Comparison of ENCODE assay signal across 9 cellular contexts in the genomic region with DNA sequence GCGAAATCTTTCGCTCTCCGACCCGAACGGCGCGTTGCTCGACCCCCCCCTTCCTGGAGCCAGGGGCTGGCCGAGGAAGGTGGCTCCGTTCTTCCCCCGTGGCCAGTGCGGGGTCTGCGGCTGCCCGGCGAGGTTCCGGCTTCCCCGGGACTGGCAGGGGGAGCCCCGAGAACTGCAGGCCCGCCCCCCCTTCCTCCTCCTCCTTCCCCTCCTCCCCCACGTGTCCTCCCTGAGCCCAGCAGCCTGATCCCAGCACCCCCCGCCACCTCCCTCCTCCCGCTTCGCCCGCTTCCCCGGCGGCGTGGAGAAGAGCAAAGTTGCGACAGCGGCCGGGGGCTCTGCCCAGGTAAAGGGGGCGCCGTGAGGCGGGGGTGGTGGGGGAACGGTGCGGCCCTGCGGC. TPM values are rescaled to one million over a fixed set of nuclear protein-coding genes. Genes with fewer than 3 reads are reported as not detected.
DNase-seq lines count a peak whose midpoint lies in the region; ATAC-seq and TF ChIP-seq lines count a peak whose summit lies in the region.
"Had no signal": no experiment of that assay in that cellular context is flagged by ENCODE, and none has a peak within 500 bp of the region (broad histone marks: within the 10 kb centered on the region; RNA-seq: fewer than 3 reads in every experiment).

No MANE protein-coding gene starts in this region.

- H3K4me3 Mint-ChIP-seq in type B pancreatic cell, result no peak overlapping the region

- H3K27me3 ChIP-seq in HUES48 (ENCODE audit: control insufficient read depth, insufficient read depth, low read length), result peaks cover 70% of the 10 kb centered on the region
- H3K27me3 ChIP-seq in brain microvascular endothelial cell (replicated peaks), result no peaks in the 10 kb centered on the region

- no peak for DNase-seq in AG04449 (ENCODE audit: low read depth, low spot score)
- no peak for DNase-seq in brain microvascular endothelial cell
- peak; percentile 20 to 67 (median 57) for DNase-seq in mucosa of descending colon
- DNase-seq in COLO668 (lab: John Stamatoyannopoulos, UW; ENCODE audit: unreplicated experiment), result no peak
- DNase-seq in type B pancreatic cell (ENCODE audit: extremely low spot score, unreplicated experiment), result no peak

- H3K9me3 Mint-ChIP-seq in type B pancreatic cell, result no peaks in the 10 kb centered on the region
- H3K9me3 Mint-ChIP-seq: IgD-negative memory B cell had no signal

- no peak overlapping the region for H3K27ac Mint-ChIP-seq in type B pancreatic cell

- POLR2A ChIA-PET in AG04449 (lab: Yijun Ruan, JAX), result no interaction called here

- ATAC-seq in mucosa of descending colon (peak; percentile 3), HG03280 (IDR thresholded peaks at IDR 0.05; ENCODE audit: unreplicated experiment) (no peak), HG03045 (IDR thresholded peaks at IDR 0.05; ENCODE audit: unreplicated experiment) (no peak)

- H3K36me3 Mint-ChIP-seq in type B pancreatic cell, result no peaks in the 10 kb centered on the region
- H3K36me3 Mint-ChIP-seq: IgD-negative memory B cell had no signal

- CTCF ChIA-PET in AG04449 (lab: Yijun Ruan, JAX), result no interaction called here

- H3K4me1 ChIP-seq in HUES48 (ENCODE audit: control insufficient read depth, insufficient read depth, low read length), result peaks cover 4% of the 10 kb centered on the region
- H3K4me1 ChIP-seq in mucosa of descending colon (ENCODE audit: low read depth), result no peaks in the 10 kb centered on the region

- TF ChIP-seq CTCF in AG04449 (IDR thresholded peaks at IDR 0.05; ENCODE audit: insufficient read depth, low read length, missing control alignments), result no peak
- TF ChIP-seq CTCF in brain microvascular endothelial cell (IDR thresholded peaks at IDR 0.05; ENCODE audit: low read depth, low read length, missing control alignments), result no peak
- TF ChIP-seq CTCF in mucosa of descending colon (IDR thresholded peaks at IDR 0.05), result no peak
- no peak for TF ChIP-seq CTCF in type B pancreatic cell (conservative IDR thresholded peaks at IDR 0.05)

- H3K27ac ChIP-seq in HUES48 (ENCODE audit: low read depth, low read length) (no peak overlapping the region), brain microvascular endothelial cell (no peak overlapping the region)

- H3K9me3 ChIP-seq in HUES48 (ENCODE audit: control insufficient read depth, insufficient read depth, low read length) (no peaks in the 10 kb centered on the region), mucosa of descending colon (no peaks in the 10 kb centered on the region)

- H3K4me1 Mint-ChIP-seq in type B pancreatic cell (ENCODE audit: unreplicated experiment), result peaks cover 4% of the 10 kb centered on the region

- peak overlapping the region; percentile 53; the same call in 1 of the 2 replicates for H3K4me3 ChIP-seq in AG04449 (ENCODE audit: low read depth, low read length)
- peak overlapping the region; percentile 63; the same call in 1 of the 2 replicates for H3K4me3 ChIP-seq in HUES48 (ENCODE audit: low read depth, low read length)
- peak overlapping the region; percentile 20 for H3K4me3 ChIP-seq in brain microvascular endothelial cell (ENCODE audit: low read depth, low read length)
- no peak overlapping the region for H3K4me3 ChIP-seq in mucosa of descending colon

- H3K9ac ChIP-seq in HUES48 (ENCODE audit: low read depth, low read length), result no peak overlapping the region

- no peaks in the 10 kb centered on the region for H3K27me3 Mint-ChIP-seq in type B pancreatic cell
- H3K27me3 Mint-ChIP-seq: IgD-negative memory B cell had no signal

- in situ Hi-C loops in brain microvascular endothelial cell (cut with HindIII; ENCODE audit: low pct_ligation_motif_present, low sequenced_read_pairs), result no loop called here

- no peaks in the 10 kb centered on the region for H3K36me3 ChIP-seq in HUES48 (ENCODE audit: control insufficient read depth, insufficient read depth, low read length)
- no peaks in the 10 kb centered on the region for H3K36me3 ChIP-seq in brain microvascular endothelial cell (replicated peaks)
- no peaks in the 10 kb centered on the region for H3K36me3 ChIP-seq in mucosa of descending colon (ENCODE audit: low read depth)

- intact Hi-C loops in mucosa of descending colon (cut with DNase I, micrococcal nuclease), result no loop called here

RNA-seq across cellular contexts. Expression of gene BCORL1, which starts 2.4 kb away (rescaled TPM):
- total RNA-seq in mucosa of descending colon (10 to 100 TPM in 2 of 3 donors, 1 to 10 TPM in 1; 7.3 to 24.2 (median 10.0) TPM), type B pancreatic cell (ENCODE audit: low replicate concordance) (20.9 and 24.0 TPM in 2 replicates)

Comparison
In these comparisons a context has a peak if more than half of its experiments do, and no peak if none do; other contexts are left out.
1. DNase-seq: peak in mucosa of descending colon (3 of 3); none in AG04449 (single experiment), brain microvascular endothelial cell (single experiment), COLO668 (single experiment) and type B pancreatic cell (single experiment).